In the genomic region with DNA sequence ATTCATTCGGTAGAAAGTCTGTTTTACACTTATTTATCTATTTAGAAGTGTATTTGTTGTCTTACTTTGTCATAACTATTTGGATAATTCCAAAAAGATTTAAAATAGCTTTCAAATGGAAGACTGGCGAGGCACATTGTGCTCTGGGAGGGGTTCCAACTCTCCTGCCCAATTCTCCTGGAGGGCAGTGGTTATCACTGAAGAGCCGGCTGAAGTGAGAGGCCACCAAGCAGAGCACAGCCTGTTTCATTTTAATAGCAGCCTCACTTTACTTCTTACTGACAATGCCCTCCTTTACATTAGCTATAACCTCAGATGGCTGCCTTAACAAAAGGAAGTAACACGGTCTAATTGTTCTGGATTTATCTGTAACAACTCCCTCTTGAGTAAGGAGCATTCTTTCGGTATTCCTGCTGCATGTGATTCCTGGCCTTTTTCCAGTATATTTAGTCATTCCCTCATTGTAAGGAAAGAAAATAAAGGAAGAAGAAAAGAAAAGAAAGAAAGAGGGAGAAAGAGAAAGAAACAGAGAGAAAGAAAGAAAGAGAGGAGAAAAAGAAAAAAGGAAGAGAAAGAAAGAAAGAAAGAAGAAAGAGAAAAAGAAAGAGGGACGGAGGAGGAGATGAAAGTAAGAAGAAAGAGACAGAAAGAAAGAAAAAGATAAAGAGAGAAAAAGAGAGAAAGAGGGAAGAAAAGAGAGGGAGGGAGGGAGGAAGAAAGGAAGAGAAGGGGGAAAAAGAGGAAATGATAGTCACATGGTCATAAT, we compare ENCODE assay signal across 17 cellular contexts.
DNase-seq lines count a peak whose midpoint lies in the region; ATAC-seq and TF ChIP-seq lines count a peak whose summit lies in the region.
"Had no signal": no experiment of that assay in that cellular context is flagged by ENCODE, and none has a peak within 500 bp of the region (broad histone marks: within the 10 kb centered on the region; RNA-seq: fewer than 3 reads in every experiment).

No MANE protein-coding gene starts in this region.

- 71% methylated on average over 6 of the region's 6 CpGs for WGBS in prostate gland

- no peaks in the 10 kb centered on the region for H3K36me3 ChIP-seq in left lung
- no peaks in the 10 kb centered on the region for H3K36me3 ChIP-seq in prostate gland
- H3K36me3 ChIP-seq: Peyer's patch had no signal

- peak; percentile 35 for DNase-seq in AG10803 (ENCODE audit: low read depth)
- peak; percentile 52 for DNase-seq in NCI-H2227 (lab: John Stamatoyannopoulos, UW; ENCODE audit: unreplicated experiment)
- peak; percentile 13 for DNase-seq in cerebellar cortex (ENCODE audit: low spot score)
- DNase-seq in left lung = no peak
- no peak for DNase-seq in prostate gland (ENCODE audit: low spot score)
- DNase-seq in ACHN = no peak
- DNase-seq in mucosa of gallbladder (ENCODE audit: low spot score) = no peak
- DNase-seq: activated naive CD8-positive, alpha-beta T cell treated with anti-CD3 and anti-CD28 coated beads, Interleukin-2, amount 10 ng/mL, durations not matched to agents 7 days and 5 days; activated T-cell treated with anti-CD3 and anti-CD28 coated beads, Interleukin-2, amount 50 U/mL, for 48 hours; KG1; NCI-H1092; NCI-H2107; NCI-H774; nephron progenitor cell; Peyer's patch; stimulated activated naive CD8-positive, alpha-beta T cell treated with anti-CD3 and anti-CD28 coated beads, Interleukin-15, amount 100 ng/mL, for 72 hours had no signal

- ATAC-seq in left lung = peak; percentile 57
- ATAC-seq in GM19328 (IDR thresholded peaks at IDR 0.05; ENCODE audit: unreplicated experiment) = no peak
- ATAC-seq: stimulated activated naive CD8-positive, alpha-beta T cell treated with anti-CD3 and anti-CD28 coated beads, Interleukin-15, amount 100 ng/mL, for 72 hours had no signal

- H3K27me3 ChIP-seq in left lung (no peaks in the 10 kb centered on the region), prostate gland (replicated peaks; ENCODE audit: insufficient read depth) (no peaks in the 10 kb centered on the region)
- H3K27me3 ChIP-seq: Peyer's patch had no signal

- in situ Hi-C loops in ACHN (cut with HindIII; ENCODE audit: low pct_ligation_motif_present, low pct_unique_long_range_greater_than_20kb, low sequenced_read_pairs) = no loop called here

- H3K9me3 ChIP-seq in left lung (no peaks in the 10 kb centered on the region), prostate gland (no peaks in the 10 kb centered on the region)
- H3K9me3 ChIP-seq: Peyer's patch had no signal

- intact Hi-C loops in left lung (cut with DNase I) = no loop called here
- intact Hi-C loops in prostate gland (cut with DNase I) = no loop called here

- no peak overlapping the region for H3K27ac ChIP-seq in left lung
- no peak overlapping the region for H3K27ac ChIP-seq in prostate gland
- H3K27ac ChIP-seq: Peyer's patch had no signal

- H3K4me3 ChIP-seq in AG10803 (ENCODE audit: low read length) = no peak overlapping the region
- H3K4me3 ChIP-seq in left lung = no peak overlapping the region
- no peak overlapping the region for H3K4me3 ChIP-seq in prostate gland
- H3K4me3 ChIP-seq: Peyer's patch had no signal

- H3K4me1 ChIP-seq in left lung = no peaks in the 10 kb centered on the region
- no peaks in the 10 kb centered on the region for H3K4me1 ChIP-seq in prostate gland (replicated peaks)
- H3K4me1 ChIP-seq: Peyer's patch had no signal

- TF ChIP-seq POLR2A in prostate gland (IDR thresholded peaks at IDR 0.05) = no peak

- no peak for TF ChIP-seq CTCF in AG10803 (conservative IDR thresholded peaks at IDR 0.05; ENCODE audit: low read length)
- no peak for TF ChIP-seq CTCF in left lung (IDR thresholded peaks at IDR 0.05)
- TF ChIP-seq CTCF in prostate gland (IDR thresholded peaks at IDR 0.05) = no peak

Comparison
In these comparisons a context has a peak if more than half of its experiments do, and no peak if none do; other contexts are left out.
1. DNase-seq: peak in AG10803 (single experiment), NCI-H2227 (single experiment) and cerebellar cortex (single experiment); none in left lung (0 of 2), prostate gland (single experiment), ACHN (single experiment) and mucosa of gallbladder (single experiment).